8 cellular contexts compared by ENCODE assay signal in genomic region chr5:50666261-50667078, GRCh38. TPM values are rescaled to one million over a fixed set of nuclear protein-coding genes. Genes with fewer than 3 reads are reported as not detected.
A peak's percentile ranks its signal among the peaks of the same experiment; 100 is the strongest.
DNase-seq lines count a peak whose midpoint lies in the region; ATAC-seq and TF ChIP-seq lines count a peak whose summit lies in the region.

TSS of gene PARP8 (plus strand) at chr5:50666637. CDS start at chr5:50667096, 459 bp downstream.

- no peaks in the 10 kb centered on the region for H3K27me3 Mint-ChIP-seq in stimulated activated naive CD8-positive, alpha-beta T cell treated with anti-CD3 and anti-CD28 coated beads, Interleukin-15, Interleukin-2, amounts not matched to agents 100 ng/mL and 50 ng/mL, for 24 hours

- peak within 1 kb of the TSS; percentile 96 for H3K27ac Mint-ChIP-seq in stimulated activated naive CD8-positive, alpha-beta T cell treated with anti-CD3 and anti-CD28 coated beads, Interleukin-15, Interleukin-2, amounts not matched to agents 100 ng/mL and 50 ng/mL, for 24 hours

- ATAC-seq in GM18505 (IDR thresholded peaks at IDR 0.05; ENCODE audit: unreplicated experiment) (peak; percentile 43), HG02798 (IDR thresholded peaks at IDR 0.05; ENCODE audit: poor library complexity, unreplicated experiment) (peak; percentile 57), HG02571 (IDR thresholded peaks at IDR 0.05; ENCODE audit: unreplicated experiment) (no peak)

- H3K4me3 ChIP-seq in esophagus muscularis mucosa: peak within 1 kb of the TSS; percentile 71 to 80 (median 76)
- H3K4me3 ChIP-seq in muscle layer of duodenum (ENCODE audit: low read depth in 1 of 2, low read length in 2 of 2): peak within 1 kb of the TSS; percentile 84 to 91

- no peaks in the 10 kb centered on the region for H3K27me3 ChIP-seq in esophagus muscularis mucosa
- no peaks in the 10 kb centered on the region for H3K27me3 ChIP-seq in muscle layer of duodenum (ENCODE audit: low read depth, low read length)

- H3K4me3 Mint-ChIP-seq in stimulated activated naive CD8-positive, alpha-beta T cell treated with anti-CD3 and anti-CD28 coated beads, Interleukin-15, Interleukin-2, amounts not matched to agents 100 ng/mL and 50 ng/mL, for 24 hours: peak within 1 kb of the TSS; percentile 95

- H3K9me3 ChIP-seq in esophagus muscularis mucosa (no peaks in the 10 kb centered on the region), muscle layer of duodenum (ENCODE audit: control insufficient read depth in 1 of 2, low read length in 2 of 2) (no peaks in the 10 kb centered on the region)

- TF ChIP-seq POLR2A in GM18505 (IDR thresholded peaks at IDR 0.05; ENCODE audit: borderline replicate concordance, extremely low read depth, insufficient read depth, insufficient read length) (no peak), esophagus muscularis mucosa (IDR thresholded peaks at IDR 0.05; ENCODE audit: low read depth) (no peak)

- no peaks in the 10 kb centered on the region for H3K36me3 ChIP-seq in esophagus muscularis mucosa
- no peaks in the 10 kb centered on the region for H3K36me3 ChIP-seq in muscle layer of duodenum (ENCODE audit: control insufficient read depth in 1 of 2, insufficient read depth in 2 of 2, low read length in 2 of 2)

- peaks cover 41% of the 10 kb centered on the region for H3K4me1 Mint-ChIP-seq in stimulated activated naive CD8-positive, alpha-beta T cell treated with anti-CD3 and anti-CD28 coated beads, Interleukin-15, Interleukin-2, amounts not matched to agents 100 ng/mL and 50 ng/mL, for 24 hours (ENCODE audit: low read depth)

- intact Hi-C loops in esophagus muscularis mucosa (cut with DNase I): no loop called here

- TF ChIP-seq EP300 in esophagus muscularis mucosa (IDR thresholded peaks at IDR 0.05): no peak

- peaks cover 0 to 22% (median 15%) of the 10 kb centered on the region in 4 donors for H3K4me1 ChIP-seq in esophagus muscularis mucosa
- peaks cover 0 to 9% of the 10 kb centered on the region in 2 donors for H3K4me1 ChIP-seq in muscle layer of duodenum (ENCODE audit: control insufficient read depth in 1 of 2, insufficient read depth in 2 of 2, low read length in 2 of 2)

- TF ChIP-seq CTCF in esophagus muscularis mucosa (IDR thresholded peaks at IDR 0.05): no peak

- H3K27ac ChIP-seq in esophagus muscularis mucosa (replicated peaks in 1 of 4): peak within 1 kb of the TSS; percentile 72 to 87 (median 81)
- peak within 1 kb of the TSS; percentile 92 for H3K27ac ChIP-seq in muscle layer of duodenum (ENCODE audit: low read length)

- no peaks in the 10 kb centered on the region for H3K36me3 Mint-ChIP-seq in stimulated activated naive CD8-positive, alpha-beta T cell treated with anti-CD3 and anti-CD28 coated beads, Interleukin-15, Interleukin-2, amounts not matched to agents 100 ng/mL and 50 ng/mL, for 24 hours (ENCODE audit: low read depth)

- no peaks in the 10 kb centered on the region for H3K9me3 Mint-ChIP-seq in stimulated activated naive CD8-positive, alpha-beta T cell treated with anti-CD3 and anti-CD28 coated beads, Interleukin-15, Interleukin-2, amounts not matched to agents 100 ng/mL and 50 ng/mL, for 24 hours

- 0% methylated on average over 17 of the region's 70 CpGs for WGBS in esophagus muscularis mucosa

- DNase-seq in NOMO-1 (lab: John Stamatoyannopoulos, UW; ENCODE audit: unreplicated experiment in 2 of 2) (peak; percentile 47 to 72), activated T-cell treated with anti-CD3 and anti-CD28 coated beads for 48 hours (ENCODE audit: low read depth) (peak; percentile 42), esophagus muscularis mucosa (ENCODE audit: extremely low spot score) (no peak)

RNA-seq across cellular contexts. Expression of gene PARP8, which starts in this region (rescaled TPM):
- total RNA-seq in esophagus muscularis mucosa: 10 to 100 TPM in 2 of 4 donors, 1 to 10 TPM in 2; 5.4 to 17.1 (median 9.7) TPM
